Comparison of ENCODE assay signal across 8 cellular contexts in genomic region chr17:51166198-51166986, GRCh38. TPM values are rescaled to one million over a fixed set of nuclear protein-coding genes. Genes with fewer than 3 reads are reported as not detected.
DNase-seq lines count a peak whose midpoint lies in the region; ATAC-seq and TF ChIP-seq lines count a peak whose summit lies in the region.

TSS of gene NME2 (plus strand) at chr17:51166411. CDS start at chr17:51166831, 420 bp downstream.

- H3K4me1 Mint-ChIP-seq in progenitor cell of endocrine pancreas (ENCODE audit: low read depth): peaks cover 13% of the 10 kb centered on the region

- H4K20me1 ChIP-seq in MM.1S (ENCODE audit: insufficient read depth, low read length): no peaks in the 10 kb centered on the region

- DNase-seq in HAP-1 (ENCODE audit: low spot score in 2 of 2) (peak; percentile 86 to 95), MM.1S (peak; percentile 83), T follicular helper cell (ENCODE audit: low read depth) (peak; percentile 31), adrenal gland (peak; percentile 90 to 94 (median 91)), left cardiac atrium (peak; percentile 93), progenitor cell of endocrine pancreas (ENCODE audit: low spot score, unreplicated experiment) (peak; percentile 77), ureter (ENCODE audit: low spot score) (peak; percentile 93)

- peak; percentile 57 to 75 for TF ChIP-seq POLR2A in adrenal gland (IDR thresholded peaks at IDR 0.05)

- H3K79me2 ChIP-seq in MM.1S (ENCODE audit: low read length): peaks cover 28% of the 10 kb centered on the region

- H3K9me3 Mint-ChIP-seq in progenitor cell of endocrine pancreas (ENCODE audit: low read depth): no peaks in the 10 kb centered on the region

- H3K4me1 ChIP-seq in HAP-1 (peaks cover 13% of the 10 kb centered on the region), MM.1S (ENCODE audit: low read length) (peaks cover 10% of the 10 kb centered on the region), adrenal gland (replicated peaks in 1 of 2) (peaks cover 0 to 12% of the 10 kb centered on the region in 2 donors)

- H3K4me2 ChIP-seq in MM.1S (ENCODE audit: low read depth, low read length): peak within 1 kb of the TSS; percentile 79

- 0% methylated on average over 6 to 98 of the region's 98 CpGs for whole genome bisulfite sequencing in adrenal gland, 4 donors

- peaks cover 21% of the 10 kb centered on the region for H3K36me3 Mint-ChIP-seq in progenitor cell of endocrine pancreas (ENCODE audit: insufficient read depth)

- peak within 1 kb of the TSS; percentile 82 for H2AFZ ChIP-seq in MM.1S (ENCODE audit: low read length)

- H3K9me3 ChIP-seq in HAP-1: no peaks in the 10 kb centered on the region
- H3K9me3 ChIP-seq in MM.1S (replicated peaks; ENCODE audit: insufficient read depth, low read length): no peaks in the 10 kb centered on the region
- H3K9me3 ChIP-seq in adrenal gland (replicated peaks in 1 of 3): no peaks in the 10 kb centered on the region

- peak within 1 kb of the TSS; percentile 92 for H3K27ac Mint-ChIP-seq in progenitor cell of endocrine pancreas

- H3F3A ChIP-seq in MM.1S (ENCODE audit: insufficient read depth, low read length): peaks cover 15% of the 10 kb centered on the region

- TF ChIP-seq CTCF in MM.1S (IDR thresholded peaks at IDR 0.05; ENCODE audit: low read length) (no peak), adrenal gland (IDR thresholded peaks at IDR 0.05) (no peak), progenitor cell of endocrine pancreas (IDR thresholded peaks at IDR 0.05; ENCODE audit: unreplicated experiment) (no peak)

- H3K27me3 Mint-ChIP-seq in progenitor cell of endocrine pancreas: no peaks in the 10 kb centered on the region

- H3K4me3 Mint-ChIP-seq in progenitor cell of endocrine pancreas (ENCODE audit: low read depth): peak within 1 kb of the TSS; percentile 94

- in situ Hi-C loops in HAP-1 (cut with MboI; ENCODE audit: low sequenced_read_pairs): no loop called here

- H3K4me3 ChIP-seq in GM08714 (ENCODE audit: low read length) (peak within 1 kb of the TSS; percentile 89), HAP-1 (peak within 1 kb of the TSS; percentile 94), MM.1S (ENCODE audit: low read length) (peak within 1 kb of the TSS; percentile 87), adrenal gland (peak within 1 kb of the TSS; percentile 3 to 82 (median 70))

- H3K9ac ChIP-seq in MM.1S (ENCODE audit: low read length): peak within 1 kb of the TSS; percentile 96

- H3K27me3 ChIP-seq in HAP-1 (ENCODE audit: low read depth) (no peaks in the 10 kb centered on the region), MM.1S (replicated peaks; ENCODE audit: insufficient read depth, low read length) (no peaks in the 10 kb centered on the region), adrenal gland (no peaks in the 10 kb centered on the region)

- H3K27ac ChIP-seq in MM.1S (ENCODE audit: low read length): peak within 1 kb of the TSS; percentile 87
- H3K27ac ChIP-seq in adrenal gland: peak within 1 kb of the TSS; percentile 79 to 97 (median 93)

- no peaks in the 10 kb centered on the region for H3K9me2 ChIP-seq in MM.1S (replicated peaks; ENCODE audit: insufficient read depth, low read length)

- peak; percentile 97 for ATAC-seq in left cardiac atrium

- intact Hi-C loops in adrenal gland (cut with DNase I): no loop called here
- intact Hi-C loops in left cardiac atrium (cut with DNase I): no loop called here

- H3K36me3 ChIP-seq in HAP-1 (replicated peaks): peaks cover 70% of the 10 kb centered on the region
- H3K36me3 ChIP-seq in MM.1S (replicated peaks; ENCODE audit: insufficient read depth, low read length): peaks cover 5% of the 10 kb centered on the region; the same call in 1 of the 2 replicates
- H3K36me3 ChIP-seq in adrenal gland (replicated peaks in 1 of 2): peaks cover 0 to 49% of the 10 kb centered on the region in 2 donors

RNA-seq across cellular contexts. Expression of gene NME2, which starts in this region (rescaled TPM):
- total RNA-seq in adrenal gland (100 to 1,000 TPM; 271 to 502 (median 404) TPM), left cardiac atrium (100 to 1,000 TPM; 350 to 359 TPM), progenitor cell of endocrine pancreas (318 and 358 TPM in 2 replicates), ureter (608 TPM)
- polyA plus RNA-seq in adrenal gland: 100 to 1,000 TPM; 336 to 644 (median 393) TPM

Comparison
In these comparisons a context has a peak if more than half of its experiments do, and no peak if none do; other contexts are left out.
1. Peak in every context shown above with its lines: DNase-seq, ATAC-seq, H3K4me3 ChIP-seq and H3K27ac ChIP-seq.
2. DNase-seq: peak in every context shown above with its lines; median percentile 93 in left cardiac atrium; 93 in ureter; 91 in adrenal gland; 90 in HAP-1; 83 in MM.1S; 77 in progenitor cell of endocrine pancreas; 31 in T follicular helper cell.